In genomic region chr9:116437411-116438370, GRCh38 we compare ENCODE assay signal across 18 cellular contexts.
DNase-seq lines count a peak whose midpoint lies in the region; ATAC-seq and TF ChIP-seq lines count a peak whose summit lies in the region.
"Had no signal": no experiment of that assay in that cellular context is flagged by ENCODE, and none has a peak within 500 bp of the region (broad histone marks: within the 10 kb centered on the region; RNA-seq: fewer than 3 reads in every experiment).

No MANE protein-coding gene starts in this region.

- no peaks in the 10 kb centered on the region for H3K27me3 Mint-ChIP-seq in naive thymus-derived CD4-positive, alpha-beta T cell

- POLR2A ChIA-PET in naive thymus-derived CD4-positive, alpha-beta T cell (lab: Charles Lee): no interaction called here

- peak overlapping the region; percentile 30 for H3K27ac ChIP-seq in cardiac muscle cell
- H3K27ac ChIP-seq in smooth muscle cell (ENCODE audit: low read depth): peak overlapping the region; percentile 62
- no peak overlapping the region for H3K27ac ChIP-seq in naive thymus-derived CD4-positive, alpha-beta T cell (ENCODE audit: low read depth, low read length)
- H3K27ac ChIP-seq: BLaER1 had no signal

- WGBS in smooth muscle cell (ENCODE audit: low lambda C conversion rate): 9% methylated on average over 11 of the region's 11 CpGs

- no peaks in the 10 kb centered on the region for H3K9me3 ChIP-seq in cardiac muscle cell (ENCODE audit: low read depth)
- H3K9me3 ChIP-seq in smooth muscle cell (replicated peaks; ENCODE audit: low read depth): no peaks in the 10 kb centered on the region
- no peaks in the 10 kb centered on the region for H3K9me3 ChIP-seq in naive thymus-derived CD4-positive, alpha-beta T cell (ENCODE audit: control insufficient read depth in 2 of 3, low read length in 3 of 3)
- H3K9me3 ChIP-seq: BLaER1 had no signal

- no peaks in the 10 kb centered on the region for H4K20me1 ChIP-seq in smooth muscle cell (ENCODE audit: low read depth)
- H4K20me1 ChIP-seq: BLaER1 had no signal

- H3K4me3 Mint-ChIP-seq in naive thymus-derived CD4-positive, alpha-beta T cell: no peak overlapping the region

- DNase-seq in cardiac muscle cell (ENCODE audit: low read depth in 1 of 2, low spot score in 1 of 2): peak in 1 of 2 donors; percentile 11
- DNase-seq in left ventricle myocardium superior: no peak
- peak; percentile 8 for DNase-seq in astrocyte of the hippocampus (ENCODE audit: low read depth, low spot score)
- DNase-seq in left lobe of liver (ENCODE audit: low spot score): no peak
- DNase-seq in smooth muscle cell (lab: John Stamatoyannopoulos, UW; ENCODE audit: unreplicated experiment): no peak
- DNase-seq in C1 segment of cervical spinal cord (lab: John Stamatoyannopoulos, UW): no peak
- no peak for DNase-seq in naive thymus-derived CD4-positive, alpha-beta T cell
- DNase-seq: 8988T, COR-L47, GOT3, IMR-90, NCI-H187, NCI-H345, NCI-H69, SHP77 had no signal

- peaks cover 0 to 14% (median 1%) of the 10 kb centered on the region in 11 donors for H3K9me3 Mint-ChIP-seq in naive thymus-derived CD4-positive, alpha-beta T cell

- no peak overlapping the region for H3K9ac ChIP-seq in smooth muscle cell (ENCODE audit: low read depth)
- H3K9ac ChIP-seq: BLaER1 had no signal

- no peaks in the 10 kb centered on the region for H3K27me3 ChIP-seq in cardiac muscle cell
- no peaks in the 10 kb centered on the region for H3K27me3 ChIP-seq in smooth muscle cell (ENCODE audit: low read depth)
- H3K27me3 ChIP-seq in naive thymus-derived CD4-positive, alpha-beta T cell (ENCODE audit: control insufficient read depth in 2 of 2, insufficient read depth in 2 of 2, low read length in 2 of 2): no peaks in the 10 kb centered on the region
- H3K27me3 ChIP-seq: BLaER1 had no signal

- ATAC-seq in left ventricle myocardium superior (no peak), left lobe of liver (peak; percentile 23), GM19452 (IDR thresholded peaks at IDR 0.05; ENCODE audit: unreplicated experiment) (no peak)
- ATAC-seq in naive thymus-derived CD4-positive, alpha-beta T cell: no peak
- ATAC-seq: SK-N-SH treated with all-trans-retinoic acid at 6 μM for 48 hours had no signal

- intact Hi-C loops in left ventricle myocardium superior (cut with micrococcal nuclease): no loop called here
- intact Hi-C loops in naive thymus-derived CD4-positive, alpha-beta T cell (cut with micrococcal nuclease): no loop called here

- H3K36me3 Mint-ChIP-seq in naive thymus-derived CD4-positive, alpha-beta T cell: peaks cover 6 to 71% (median 53%) of the 10 kb centered on the region in 5 donors

- H3F3A ChIP-seq in smooth muscle cell (ENCODE audit: low read depth): peaks cover 19% of the 10 kb centered on the region

- TF ChIP-seq CTCF in cardiac muscle cell (IDR thresholded peaks at IDR 0.05; ENCODE audit: low read depth, low read length): no peak
- TF ChIP-seq CTCF in smooth muscle cell (IDR thresholded peaks at IDR 0.05; ENCODE audit: borderline replicate concordance, insufficient read depth, poor library complexity, severe bottlenecking): no peak

- no peak overlapping the region for H3K27ac Mint-ChIP-seq in naive thymus-derived CD4-positive, alpha-beta T cell

- CTCF ChIA-PET in naive thymus-derived CD4-positive, alpha-beta T cell (lab: Charles Lee): no interaction called here

- no peaks in the 10 kb centered on the region for H3K36me3 ChIP-seq in cardiac muscle cell
- no peaks in the 10 kb centered on the region for H3K36me3 ChIP-seq in smooth muscle cell (ENCODE audit: low read depth)
- peaks cover 0 to 18% (median 4%) of the 10 kb centered on the region in 3 experiments for H3K36me3 ChIP-seq in naive thymus-derived CD4-positive, alpha-beta T cell (ENCODE audit: control insufficient read depth in 2 of 3, insufficient read depth in 3 of 3, low read length in 3 of 3)
- H3K36me3 ChIP-seq: BLaER1 had no signal

- no peak overlapping the region for H3K4me3 ChIP-seq in cardiac muscle cell
- H3K4me3 ChIP-seq in smooth muscle cell: no peak overlapping the region
- H3K4me3 ChIP-seq in naive thymus-derived CD4-positive, alpha-beta T cell (ENCODE audit: low read length): no peak overlapping the region
- H3K4me3 ChIP-seq: BLaER1 had no signal

- H3K4me1 Mint-ChIP-seq in naive thymus-derived CD4-positive, alpha-beta T cell: no peaks in the 10 kb centered on the region

- H3K4me1 ChIP-seq in cardiac muscle cell (ENCODE audit: low read depth) (no peaks in the 10 kb centered on the region), smooth muscle cell (ENCODE audit: low read depth) (no peaks in the 10 kb centered on the region)
- no peaks in the 10 kb centered on the region for H3K4me1 ChIP-seq in naive thymus-derived CD4-positive, alpha-beta T cell (ENCODE audit: control insufficient read depth in 2 of 2, insufficient read depth in 2 of 2, low read length in 2 of 2)
- H3K4me1 ChIP-seq: BLaER1 had no signal

- H2AFZ ChIP-seq in smooth muscle cell (ENCODE audit: low read depth): no peak overlapping the region

- no peaks in the 10 kb centered on the region for H3K79me2 ChIP-seq in smooth muscle cell (ENCODE audit: low read depth)

- H3K4me2 ChIP-seq in smooth muscle cell: peak overlapping the region; percentile 12
- H3K4me2 ChIP-seq: BLaER1 had no signal
